Comparison of ENCODE assay signal across 21 cellular contexts in the genomic region with DNA sequence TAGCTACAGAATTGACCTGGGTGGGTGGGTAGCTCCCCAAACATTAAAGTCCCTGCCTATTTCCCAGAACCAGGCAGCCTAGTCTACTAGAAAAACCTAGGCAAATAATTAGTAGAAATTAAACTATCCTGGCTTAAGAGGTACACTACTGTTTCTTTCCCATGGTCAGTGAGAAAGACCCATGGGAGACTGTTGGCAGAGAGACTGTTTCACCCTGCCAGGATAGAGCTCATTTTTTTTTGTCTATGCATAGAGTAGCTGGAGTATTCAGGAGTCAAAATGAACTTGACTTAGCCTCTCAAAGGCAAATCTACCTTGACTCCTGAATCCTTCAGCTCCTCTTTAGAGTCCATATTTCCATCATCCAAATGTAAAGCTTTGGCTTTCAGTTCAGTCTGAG.
DNase-seq lines count a peak whose midpoint lies in the region; ATAC-seq, FAIRE-seq and TF ChIP-seq lines count a peak whose summit lies in the region.
"Had no signal": no experiment of that assay in that cellular context is flagged by ENCODE, and none has a peak within 500 bp of the region (broad histone marks: within the 10 kb centered on the region; RNA-seq: fewer than 3 reads in every experiment).

No MANE protein-coding gene starts in this region.

- ATAC-seq in Right ventricle myocardium superior (ENCODE audit: poor library complexity) (peak; percentile 60), left lobe of liver (peak; percentile 61)
- ATAC-seq in stimulated activated effector memory CD8-positive, alpha-beta T cell treated with anti-CD3 and anti-CD28 coated beads, Interleukin-12 subunit alpha, Interleukin-12 subunit beta, amount 100 ng/mL, for 72 hours = no peak
- ATAC-seq: A549, GM23338, HCT116 had no signal

- H2AFZ ChIP-seq in astrocyte (ENCODE audit: low read depth, low read length) = no peak overlapping the region
- H2AFZ ChIP-seq: GM23338 had no signal

- peak; percentile 65 for FAIRE-seq in astrocyte (lab: Jason Lieb, UNC)
- FAIRE-seq: A549, GM12891, GM18507 had no signal

- TF ChIP-seq CTCF in left ventricle myocardium inferior (IDR thresholded peaks at IDR 0.05; ENCODE audit: borderline replicate concordance) = no peak
- TF ChIP-seq CTCF in astrocyte (IDR thresholded peaks at IDR 0.05; ENCODE audit: insufficient read depth, low read depth, low read length) = no peak
- no peak for TF ChIP-seq CTCF in breast epithelium (IDR thresholded peaks at IDR 0.05)

- H3K79me2 ChIP-seq in astrocyte (ENCODE audit: insufficient read depth, low read length) = no peaks in the 10 kb centered on the region

- no peak overlapping the region for H3K27ac Mint-ChIP-seq in astrocyte (ENCODE audit: unreplicated experiment)
- no peak overlapping the region for H3K27ac Mint-ChIP-seq in stimulated activated effector memory CD8-positive, alpha-beta T cell treated with anti-CD3 and anti-CD28 coated beads, Interleukin-12 subunit alpha, Interleukin-12 subunit beta, amount 100 ng/mL, for 72 hours
- H3K27ac Mint-ChIP-seq: CD4-positive, alpha-beta memory T cell; GM23338; H9 had no signal

- TF ChIP-seq POLR2A in breast epithelium (IDR thresholded peaks at IDR 0.05) = no peak

- H3K27me3 ChIP-seq in left ventricle myocardium inferior (ENCODE audit: low read depth) (no peaks in the 10 kb centered on the region), astrocyte (ENCODE audit: insufficient read depth, low read length) (no peaks in the 10 kb centered on the region), breast epithelium (peaks cover 0 to 10% of the 10 kb centered on the region in 2 donors)

- intact Hi-C loops in Right ventricle myocardium superior (cut with DNase I) (no loop called here), left ventricle myocardium inferior (cut with micrococcal nuclease) (no loop called here), breast epithelium (cut with DNase I; ENCODE audit: low total_unique reads) (no loop called here)

- no peaks in the 10 kb centered on the region for H4K20me1 ChIP-seq in astrocyte (ENCODE audit: insufficient read depth, low read length)

- DNase-seq in Right ventricle myocardium superior (no peak), left ventricle myocardium inferior (no peak), astrocyte (ENCODE audit: low read depth) (no peak), left lobe of liver (ENCODE audit: low spot score) (no peak), breast epithelium (ENCODE audit: low spot score in 2 of 2) (no peak)
- DNase-seq in stimulated activated effector memory CD8-positive, alpha-beta T cell treated with anti-CD3 and anti-CD28 coated beads, Interleukin-12 subunit alpha, Interleukin-12 subunit beta, amount 100 ng/mL, for 72 hours (ENCODE audit: low spot score in 2 of 2) = no peak
- DNase-seq: 8988T; ACHN; C1 segment of cervical spinal cord; Calu3; CD4-positive, alpha-beta memory T cell; COR-L47; DMS53; DMS79 treated with DMSO at 0.1 percent for 48 hours; GF-D8; H9 had no signal

- H3K27me3 Mint-ChIP-seq in astrocyte (ENCODE audit: low read depth, unreplicated experiment) = peaks cover 4% of the 10 kb centered on the region
- H3K27me3 Mint-ChIP-seq: CD4-positive, alpha-beta memory T cell had no signal

- no peaks in the 10 kb centered on the region for H3K36me3 ChIP-seq in left ventricle myocardium inferior
- H3K36me3 ChIP-seq in astrocyte (ENCODE audit: insufficient read depth, low read length) = no peaks in the 10 kb centered on the region
- H3K36me3 ChIP-seq in breast epithelium = no peaks in the 10 kb centered on the region

- H3K4me3 ChIP-seq in left ventricle myocardium inferior = no peak overlapping the region
- no peak overlapping the region for H3K4me3 ChIP-seq in astrocyte (ENCODE audit: insufficient read depth, low read depth, low read length)
- H3K4me3 ChIP-seq in breast epithelium = no peak overlapping the region
- H3K4me3 ChIP-seq: A549, GM23338 had no signal

- no peak overlapping the region for H3K4me3 Mint-ChIP-seq in astrocyte (ENCODE audit: unreplicated experiment)
- H3K4me3 Mint-ChIP-seq in stimulated activated effector memory CD8-positive, alpha-beta T cell treated with anti-CD3 and anti-CD28 coated beads, Interleukin-12 subunit alpha, Interleukin-12 subunit beta, amount 100 ng/mL, for 72 hours = no peak overlapping the region
- H3K4me3 Mint-ChIP-seq: CD4-positive, alpha-beta memory T cell; GM23338; H9 had no signal

- no peak overlapping the region for H3K27ac ChIP-seq in left ventricle myocardium inferior (replicated peaks)
- H3K27ac ChIP-seq in astrocyte (ENCODE audit: low read depth, low read length) = no peak overlapping the region
- H3K27ac ChIP-seq in breast epithelium = no peak overlapping the region
- H3K27ac ChIP-seq: A549 had no signal

- H3K9me3 ChIP-seq in left ventricle myocardium inferior (replicated peaks) (no peaks in the 10 kb centered on the region), astrocyte (ENCODE audit: insufficient read depth, low read depth, low read length) (no peaks in the 10 kb centered on the region), breast epithelium (no peaks in the 10 kb centered on the region)
- H3K9me3 ChIP-seq: A549 had no signal

- no peaks in the 10 kb centered on the region for H3K9me3 Mint-ChIP-seq in astrocyte (ENCODE audit: unreplicated experiment)
- peaks cover 20% of the 10 kb centered on the region for H3K9me3 Mint-ChIP-seq in stimulated activated effector memory CD8-positive, alpha-beta T cell treated with anti-CD3 and anti-CD28 coated beads, Interleukin-12 subunit alpha, Interleukin-12 subunit beta, amount 100 ng/mL, for 72 hours
- H3K9me3 Mint-ChIP-seq: GM23338 had no signal

- H3K4me2 ChIP-seq in astrocyte (ENCODE audit: low read length) = no peak overlapping the region
- H3K4me2 ChIP-seq: A549, GM23338 had no signal

- peaks cover 2% of the 10 kb centered on the region for H3K4me1 Mint-ChIP-seq in astrocyte (ENCODE audit: low read depth, unreplicated experiment)
- H3K4me1 Mint-ChIP-seq in stimulated activated effector memory CD8-positive, alpha-beta T cell treated with anti-CD3 and anti-CD28 coated beads, Interleukin-12 subunit alpha, Interleukin-12 subunit beta, amount 100 ng/mL, for 72 hours = no peaks in the 10 kb centered on the region
- H3K4me1 Mint-ChIP-seq: CD4-positive, alpha-beta memory T cell had no signal

- no peaks in the 10 kb centered on the region for H3K36me3 Mint-ChIP-seq in astrocyte (ENCODE audit: low read depth, unreplicated experiment)
- H3K36me3 Mint-ChIP-seq in stimulated activated effector memory CD8-positive, alpha-beta T cell treated with anti-CD3 and anti-CD28 coated beads, Interleukin-12 subunit alpha, Interleukin-12 subunit beta, amount 100 ng/mL, for 72 hours = no peaks in the 10 kb centered on the region
- H3K36me3 Mint-ChIP-seq: CD4-positive, alpha-beta memory T cell had no signal

- no peak overlapping the region for H3K9ac ChIP-seq in astrocyte (ENCODE audit: low read length)

- H3K4me1 ChIP-seq in left ventricle myocardium inferior = no peaks in the 10 kb centered on the region
- H3K4me1 ChIP-seq in astrocyte (ENCODE audit: insufficient read depth, low read length) = no peaks in the 10 kb centered on the region
- no peaks in the 10 kb centered on the region for H3K4me1 ChIP-seq in breast epithelium
- H3K4me1 ChIP-seq: A549 had no signal
